Comparison of ENCODE assay signal across 15 cellular contexts in the genomic region with DNA sequence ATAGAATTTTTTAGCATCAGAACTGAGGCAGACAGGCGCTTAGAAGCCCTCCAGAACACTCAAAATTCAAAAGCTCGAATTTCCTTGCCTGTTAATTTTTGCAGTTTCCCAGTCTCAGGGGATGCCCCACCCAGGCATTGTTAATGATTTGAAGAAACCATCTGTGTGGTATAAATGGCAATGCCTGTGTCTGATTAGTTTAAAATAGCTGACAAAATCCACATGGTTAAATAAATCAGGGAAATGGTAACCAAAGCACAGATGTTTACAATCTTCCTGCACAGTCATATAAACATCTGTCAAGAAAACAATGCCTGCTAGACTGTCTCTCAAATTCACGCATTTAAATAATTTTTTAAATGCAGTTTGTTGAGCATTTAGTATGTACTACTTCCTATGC.
"Had no signal": no experiment of that assay in that cellular context is flagged by ENCODE, and none has a peak within 500 bp of the region (broad histone marks: within the 10 kb centered on the region; RNA-seq: fewer than 3 reads in every experiment).

No MANE protein-coding gene starts in this region.

- H3K4me3 ChIP-seq: ovary, suprapubic skin, upper lobe of left lung had no signal

- H3K27me3 ChIP-seq: ovary, suprapubic skin, upper lobe of left lung had no signal

- H3K27ac ChIP-seq: ovary, suprapubic skin, upper lobe of left lung, WERI-Rb-1 had no signal

- ATAC-seq: activated CD8-positive, alpha-beta T cell treated with anti-CD3 and anti-CD28 coated beads for 36 hours; activated naive CD8-positive, alpha-beta T cell treated with anti-CD3 and anti-CD28 coated beads, Interleukin-2, amount 50 U/mL, for 24 hours; stimulated activated naive CD8-positive, alpha-beta T cell treated with anti-CD3 and anti-CD28 coated beads, Interleukin-15, Interleukin-2, amounts not matched to agents 100 U/mL and 50 U/mL, for 24 hours; T-cell had no signal

- H3K36me3 ChIP-seq: ovary, suprapubic skin, upper lobe of left lung, WERI-Rb-1 had no signal

- H3K9me3 ChIP-seq: ovary, suprapubic skin, upper lobe of left lung had no signal

- DNase-seq: activated CD4-positive, alpha-beta T cell treated with anti-CD3 and anti-CD28 coated beads for 4 hours; activated CD8-positive, alpha-beta memory T cell treated with anti-CD3 and anti-CD28 coated beads, Interleukin-2, amount 50 U/mL, for 4 hours; activated CD8-positive, alpha-beta T cell treated with anti-CD3 and anti-CD28 coated beads for 36 hours; activated naive CD4-positive, alpha-beta T cell; activated naive CD8-positive, alpha-beta T cell treated with anti-CD3 and anti-CD28 coated beads, Interleukin-2, amount 50 U/mL, for 24 hours; nephron progenitor cell; ovary; stimulated activated CD4-positive, alpha-beta T cell treated with anti-CD3 and anti-CD28 coated beads, Interleukin-4, amount 100 ng/mL, for 1 hour; stimulated activated CD8-positive, alpha-beta memory T cell treated with anti-CD3 and anti-CD28 coated beads, Interleukin-4, amount 100 ng/mL, for 48 hours; stimulated activated naive CD8-positive, alpha-beta T cell treated with anti-CD3 and anti-CD28 coated beads, Interleukin-15, Interleukin-2, amounts not matched to agents 100 U/mL and 50 U/mL, for 24 hours; T-cell; T1000; upper lobe of left lung; WERI-Rb-1 had no signal

- H3K4me1 ChIP-seq: upper lobe of left lung had no signal
